In the genomic region with DNA sequence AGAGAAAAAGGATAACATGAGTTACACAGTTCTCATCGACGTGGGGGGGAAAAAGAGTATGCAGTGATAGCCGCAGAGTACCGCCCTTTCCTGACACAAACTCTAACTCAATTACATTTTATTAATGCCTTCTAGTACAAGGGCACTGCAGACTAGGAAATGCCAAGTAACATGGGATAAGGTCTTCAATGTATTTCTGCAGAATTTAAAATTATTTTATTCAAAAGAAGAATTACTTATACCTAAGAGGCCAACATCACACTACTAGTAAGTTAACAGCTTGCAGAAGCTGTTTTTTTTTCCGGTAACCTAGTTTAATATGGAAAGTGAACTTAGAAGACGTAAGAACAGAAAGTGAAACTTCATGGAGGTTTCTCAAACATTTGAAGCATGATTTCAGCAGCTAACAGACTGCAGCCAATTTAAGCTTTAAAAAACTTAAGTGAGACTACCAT, we compare ENCODE assay signal across 12 cellular contexts. TPM values are rescaled to one million over a fixed set of nuclear protein-coding genes. Genes with fewer than 3 reads are reported as not detected.
DNase-seq lines count a peak whose midpoint lies in the region.
"Had no signal": no experiment of that assay in that cellular context is flagged by ENCODE, and none has a peak within 500 bp of the region (broad histone marks: within the 10 kb centered on the region; RNA-seq: fewer than 3 reads in every experiment).

No MANE protein-coding gene starts in this region.

- no peak overlapping the region for H2AK5ac ChIP-seq in mesendoderm (ENCODE audit: low read length)

- H2BK15ac ChIP-seq in mesendoderm (replicated peaks; ENCODE audit: low read depth) = no peak overlapping the region

- peaks cover 25% of the 10 kb centered on the region for H3K79me2 ChIP-seq in mesendoderm (ENCODE audit: control insufficient read depth, insufficient read depth, low read length)

- H3K27me3 Mint-ChIP-seq in T-helper 1 cell treated with Interleukin-12 subunit alpha and Interleukin-12 subunit beta and Interleukin-4 antibody, amounts not matched to agents 30 μg/mL and 1 μg/mL, for 36 hours (ENCODE audit: low read depth) = no peaks in the 10 kb centered on the region

- no peak overlapping the region for H3K23ac ChIP-seq in mesendoderm (ENCODE audit: low read length)

- peak overlapping the region in 4 of 5 donors; percentile 19 to 44 (median 34) for H3K4me3 ChIP-seq in subcutaneous abdominal adipose tissue (ENCODE audit: low read depth in 1 of 5, low read length in 5 of 5)
- no peak overlapping the region for H3K4me3 ChIP-seq in mesendoderm (ENCODE audit: low read length)

- H3K18ac ChIP-seq in mesendoderm (ENCODE audit: low read length) = no peak overlapping the region

- H3K4me3 Mint-ChIP-seq in T-helper 1 cell treated with Interleukin-12 subunit alpha and Interleukin-12 subunit beta and Interleukin-4 antibody, amounts not matched to agents 30 μg/mL and 1 μg/mL, for 36 hours = peak overlapping the region; percentile 91

- no CpG with 5 or more reads among the region's 6 CpGs for WGBS in mesendoderm (ENCODE audit: extremely low coverage, insufficient coverage, low lambda C conversion rate)

- H3K36me3 ChIP-seq in subcutaneous abdominal adipose tissue (ENCODE audit: control insufficient read depth in 5 of 5, insufficient read depth in 5 of 5, low read length in 5 of 5) (peaks cover 32 to 55% (median 50%) of the 10 kb centered on the region in 5 donors), mesendoderm (ENCODE audit: control insufficient read depth, insufficient read depth, low read length) (peaks cover 13% of the 10 kb centered on the region)

- peak overlapping the region in 3 of 5 donors; percentile 46 to 56 (median 51) for H3K9ac ChIP-seq in subcutaneous abdominal adipose tissue (ENCODE audit: low read length in 5 of 5)
- H3K9ac ChIP-seq in mesendoderm (ENCODE audit: low read length) = no peak overlapping the region

- H4K8ac ChIP-seq in mesendoderm (ENCODE audit: low read depth, low read length) = no peak overlapping the region

- peak overlapping the region; percentile 90 for H3K27ac Mint-ChIP-seq in T-helper 1 cell treated with Interleukin-12 subunit alpha and Interleukin-12 subunit beta and Interleukin-4 antibody, amounts not matched to agents 30 μg/mL and 1 μg/mL, for 36 hours

- peaks cover 52% of the 10 kb centered on the region for H3K36me3 Mint-ChIP-seq in T-helper 1 cell treated with Interleukin-12 subunit alpha and Interleukin-12 subunit beta and Interleukin-4 antibody, amounts not matched to agents 30 μg/mL and 1 μg/mL, for 36 hours (ENCODE audit: low read depth)

- no peak overlapping the region for H3K4ac ChIP-seq in mesendoderm (ENCODE audit: low read depth, low read length)

- DNase-seq in activated gamma-delta T cell treated with Interleukin-2 at 50 U/mL for 16 hours (peak; percentile 30), activated gamma-delta T cell (lab: John Stamatoyannopoulos, UW) (no peak), fibroblast of peridontal ligament (ENCODE audit: extremely low read depth) (peak; percentile 70), superior temporal gyrus (ENCODE audit: extremely low spot score) (no peak), mesendoderm (no peak), mesenteric fat pad (ENCODE audit: low spot score) (no peak)
- DNase-seq: C1 segment of cervical spinal cord, left colon, NCI-H748 treated with DMSO at 0.1 percent for 48 hours had no signal

- H3K27ac ChIP-seq in subcutaneous abdominal adipose tissue (ENCODE audit: low read depth, low read length) = peak overlapping the region; percentile 47
- no peak overlapping the region for H3K27ac ChIP-seq in mesendoderm (ENCODE audit: low read depth, low read length)

- H3K4me1 Mint-ChIP-seq in T-helper 1 cell treated with Interleukin-12 subunit alpha and Interleukin-12 subunit beta and Interleukin-4 antibody, amounts not matched to agents 30 μg/mL and 1 μg/mL, for 36 hours (ENCODE audit: low read depth) = peaks cover 49% of the 10 kb centered on the region

- H3K79me1 ChIP-seq in mesendoderm (ENCODE audit: low read length) = peaks cover 20% of the 10 kb centered on the region

- H3K9me3 ChIP-seq in subcutaneous abdominal adipose tissue (ENCODE audit: control insufficient read depth in 5 of 5, low read length in 5 of 5) = no peaks in the 10 kb centered on the region

- no peaks in the 10 kb centered on the region for H3K27me3 ChIP-seq in subcutaneous abdominal adipose tissue (ENCODE audit: control insufficient read depth in 5 of 5, insufficient read depth in 4 of 5, low read length in 5 of 5)
- no peaks in the 10 kb centered on the region for H3K27me3 ChIP-seq in mesendoderm (ENCODE audit: insufficient read depth, low read length, poor library complexity)

- H3K4me1 ChIP-seq in subcutaneous abdominal adipose tissue (ENCODE audit: control insufficient read depth in 5 of 5, insufficient read depth in 5 of 5, low read length in 5 of 5) (peaks cover 5 to 48% (median 41%) of the 10 kb centered on the region in 5 donors), mesendoderm (ENCODE audit: control insufficient read depth, low read depth, low read length) (peaks cover 3% of the 10 kb centered on the region)

- no peak overlapping the region for H4K5ac ChIP-seq in mesendoderm (ENCODE audit: low read length)

- no peaks in the 10 kb centered on the region for H3K9me3 Mint-ChIP-seq in T-helper 1 cell treated with Interleukin-12 subunit alpha and Interleukin-12 subunit beta and Interleukin-4 antibody, amounts not matched to agents 30 μg/mL and 1 μg/mL, for 36 hours
- H3K9me3 Mint-ChIP-seq: activated naive CD4-positive, alpha-beta T cell treated with anti-CD3 and anti-CD28 coated beads, Interleukin-2, amount 50 U/mL, for 72 hours had no signal

- no peak overlapping the region for H2BK5ac ChIP-seq in mesendoderm (ENCODE audit: low read length)

- H3K56ac ChIP-seq in mesendoderm (ENCODE audit: low read length) = no peak overlapping the region

- no peak overlapping the region for H2BK120ac ChIP-seq in mesendoderm (ENCODE audit: low read depth, low read length)

- no peak overlapping the region for H3K4me2 ChIP-seq in mesendoderm (ENCODE audit: low read length)

RNA-seq across cellular contexts. Expression of gene SETX, which starts 3.9 kb away (rescaled TPM):
- 17.5 TPM for polyA plus RNA-seq in mesendoderm (2013, experiment 1 of 2)
- polyA plus RNA-seq in mesendoderm (2013, experiment 2 of 2) = 16.4 TPM
- 53.4 TPM for total RNA-seq in mesenteric fat pad

RNA-seq across cellular contexts. Expression of gene TTF1, which starts 55.8 kb away (rescaled TPM):
- polyA plus RNA-seq in mesendoderm (2013, experiment 1 of 2) = 30.9 TPM
- polyA plus RNA-seq in mesendoderm (2013, experiment 2 of 2) = 31.3 TPM
- 10.8 TPM for total RNA-seq in mesenteric fat pad

RNA-seq across cellular contexts. Expression of gene CFAP77, which starts 59.1 kb away (rescaled TPM):
- polyA plus RNA-seq in mesendoderm (2013, experiment 1 of 2) = 0.41 TPM
- 0.24 TPM for polyA plus RNA-seq in mesendoderm (2013, experiment 2 of 2)
- total RNA-seq in mesenteric fat pad = not detected
- total RNA-seq: activated naive CD4-positive, alpha-beta T cell treated with anti-CD3 and anti-CD28 coated beads, Interleukin-2, amount 50 U/mL, for 72 hours; left colon had no signal

Comparison
In these comparisons a context has a peak if more than half of its experiments do, and no peak if none do; other contexts are left out.
1. DNase-seq: peak in activated gamma-delta T cell treated with Interleukin-2 at 50 U/mL for 16 hours (single experiment) and fibroblast of peridontal ligament (single experiment); none in activated gamma-delta T cell (single experiment), superior temporal gyrus (single experiment), mesendoderm (single experiment) and mesenteric fat pad (single experiment).